ENCODE assay signal across 17 cellular contexts in the genomic region with DNA sequence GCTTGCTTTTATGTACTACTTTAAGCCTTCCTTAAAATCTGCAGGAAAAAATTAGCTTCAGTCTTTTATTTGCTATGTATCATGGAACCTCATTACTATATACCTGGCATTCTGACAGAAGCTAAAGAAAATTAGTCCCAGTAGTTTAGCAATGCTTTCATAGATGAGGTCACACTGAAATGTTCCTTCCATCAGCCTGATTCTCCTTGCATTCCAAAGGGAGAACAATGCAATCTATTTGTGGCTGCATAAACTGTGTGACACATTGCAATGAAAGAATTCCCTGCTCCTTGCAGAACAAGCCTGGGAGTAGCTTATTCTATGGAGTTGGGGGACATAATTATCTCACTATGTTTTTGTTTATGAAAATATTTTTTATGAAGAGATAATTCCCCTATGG.
DNase-seq lines count a peak whose midpoint lies in the region; TF ChIP-seq lines count a peak whose summit lies in the region.
"Had no signal": no experiment of that assay in that cellular context is flagged by ENCODE, and none has a peak within 500 bp of the region (broad histone marks: within the 10 kb centered on the region; RNA-seq: fewer than 3 reads in every experiment).

No MANE protein-coding gene starts in this region.

- no peak overlapping the region for H3K4ac ChIP-seq in mesenchymal stem cell (ENCODE audit: low read depth in 1 of 2, low read length in 2 of 2)

- intact Hi-C loops in activated CD4-positive, alpha-beta T cell treated with anti-CD3 and anti-CD28 coated beads, Interleukin-2, amount 10 ng/mL, durations not matched to agents 24 days and 14 days (cut with micrococcal nuclease): no loop called here

- H3K14ac ChIP-seq in mesenchymal stem cell (ENCODE audit: low read length in 2 of 2): no peak overlapping the region

- H3K4me1 Mint-ChIP-seq in activated CD4-positive, alpha-beta T cell treated with anti-CD3 and anti-CD28 coated beads, Interleukin-2, amount 10 ng/mL, durations not matched to agents 24 days and 14 days: no peaks in the 10 kb centered on the region
- H3K4me1 Mint-ChIP-seq: activated T-helper 17 cell treated with anti-CD3 and anti-CD28 coated beads, Interleukin-2, amount 50 U/mL, for 72 hours; IgD-negative memory B cell; stimulated activated naive CD8-positive, alpha-beta T cell treated with anti-CD3 and anti-CD28 coated beads, Interleukin-15, amount 100 ng/mL, for 72 hours had no signal

- H3K27me3 ChIP-seq in SJCRH30: no peaks in the 10 kb centered on the region
- H3K27me3 ChIP-seq in mesenchymal stem cell (ENCODE audit: control insufficient read depth in 1 of 2, insufficient read depth in 1 of 2, low read length in 2 of 2): no peaks in the 10 kb centered on the region

- H3K79me1 ChIP-seq in mesenchymal stem cell (replicated peaks; ENCODE audit: low read length, poor library complexity, severe bottlenecking): no peaks in the 10 kb centered on the region

- H3K18ac ChIP-seq in mesenchymal stem cell (ENCODE audit: low read depth in 1 of 2, low read length in 2 of 2): no peak overlapping the region

- H2BK12ac ChIP-seq in mesenchymal stem cell (ENCODE audit: low read length in 2 of 2): no peak overlapping the region

- no peak overlapping the region for H3K23ac ChIP-seq in mesenchymal stem cell (ENCODE audit: low read length in 2 of 2)

- H2AK5ac ChIP-seq in mesenchymal stem cell (ENCODE audit: low read length, severe bottlenecking): no peak overlapping the region

- no peaks in the 10 kb centered on the region for H3K27me3 Mint-ChIP-seq in activated CD4-positive, alpha-beta T cell treated with anti-CD3 and anti-CD28 coated beads, Interleukin-2, amount 10 ng/mL, durations not matched to agents 24 days and 14 days
- H3K27me3 Mint-ChIP-seq: activated T-helper 17 cell treated with anti-CD3 and anti-CD28 coated beads, Interleukin-2, amount 50 U/mL, for 72 hours; IgD-negative memory B cell; stimulated activated naive CD8-positive, alpha-beta T cell treated with anti-CD3 and anti-CD28 coated beads, Interleukin-15, amount 100 ng/mL, for 72 hours had no signal

- H3K36me3 Mint-ChIP-seq in activated CD4-positive, alpha-beta T cell treated with anti-CD3 and anti-CD28 coated beads, Interleukin-2, amount 10 ng/mL, durations not matched to agents 24 days and 14 days (ENCODE audit: low read depth): no peaks in the 10 kb centered on the region
- H3K36me3 Mint-ChIP-seq: IgD-negative memory B cell had no signal

- H3K9me3 Mint-ChIP-seq in activated CD4-positive, alpha-beta T cell treated with anti-CD3 and anti-CD28 coated beads, Interleukin-2, amount 10 ng/mL, durations not matched to agents 24 days and 14 days: no peaks in the 10 kb centered on the region
- H3K9me3 Mint-ChIP-seq: stimulated activated naive CD8-positive, alpha-beta T cell treated with anti-CD3 and anti-CD28 coated beads, Interleukin-15, amount 100 ng/mL, for 72 hours had no signal

- H3K27ac ChIP-seq in SJCRH30: peak overlapping the region; percentile 94
- H3K27ac ChIP-seq in mesenchymal stem cell (ENCODE audit: low read length, poor library complexity, severe bottlenecking): no peak overlapping the region

- H2BK5ac ChIP-seq in mesenchymal stem cell (ENCODE audit: low read depth, low read length, poor library complexity, severe bottlenecking): no peak overlapping the region

- H4K91ac ChIP-seq in mesenchymal stem cell (ENCODE audit: low read length): no peak overlapping the region

- no peak overlapping the region for H2AFZ ChIP-seq in mesenchymal stem cell (ENCODE audit: low read depth, low read length)

- TF ChIP-seq CTCF in AG10803 (conservative IDR thresholded peaks at IDR 0.05; ENCODE audit: low read length): no peak
- TF ChIP-seq CTCF in fibroblast of pulmonary artery (IDR thresholded peaks at IDR 0.05; ENCODE audit: low read length, missing control alignments): no peak

- H3K4me1 ChIP-seq in SJCRH30 (peaks cover 28% of the 10 kb centered on the region), mesenchymal stem cell (ENCODE audit: control insufficient read depth, insufficient read depth, low read depth, low read length) (no peaks in the 10 kb centered on the region)

- H4K8ac ChIP-seq in mesenchymal stem cell (ENCODE audit: low read length): no peak overlapping the region

- no peak overlapping the region for H2BK15ac ChIP-seq in mesenchymal stem cell (ENCODE audit: low read depth, poor library complexity, severe bottlenecking)

- H3K9ac ChIP-seq in mesenchymal stem cell (ENCODE audit: low read length): no peak overlapping the region

- H3K4me2 ChIP-seq in mesenchymal stem cell (ENCODE audit: low read length, poor library complexity, severe bottlenecking): no peak overlapping the region

- H2BK120ac ChIP-seq in mesenchymal stem cell (ENCODE audit: low read depth, low read length): no peak overlapping the region

- no peak overlapping the region for H3K4me3 Mint-ChIP-seq in activated CD4-positive, alpha-beta T cell treated with anti-CD3 and anti-CD28 coated beads, Interleukin-2, amount 10 ng/mL, durations not matched to agents 24 days and 14 days
- H3K4me3 Mint-ChIP-seq: activated CD8-positive, alpha-beta T cell treated with anti-CD3 and anti-CD28 coated beads, Interleukin-2, amount 10 ng/mL, durations not matched to agents 7 days and 5 days; activated T-helper 17 cell treated with anti-CD3 and anti-CD28 coated beads, Interleukin-2, amount 50 U/mL, for 72 hours; IgD-negative memory B cell; neural crest cell; stimulated activated naive CD8-positive, alpha-beta T cell treated with anti-CD3 and anti-CD28 coated beads, Interleukin-15, amount 100 ng/mL, for 72 hours had no signal

- DNase-seq in AG10803 (ENCODE audit: low read depth) (peak; percentile 26), SJCRH30 (peak; percentile 54 to 81), fibroblast of pulmonary artery (ENCODE audit: low read depth) (peak; percentile 95), mesenchymal stem cell (peak; percentile 15), iPS-NIHi11 (ENCODE audit: low spot score) (no peak), T-helper 9 cell (no peak), AG08396 (ENCODE audit: low spot score) (no peak)
- no peak for DNase-seq in activated CD4-positive, alpha-beta T cell treated with anti-CD3 and anti-CD28 coated beads, Interleukin-2, amount 10 ng/mL, durations not matched to agents 24 days and 14 days
- DNase-seq: activated CD8-positive, alpha-beta T cell treated with anti-CD3 and anti-CD28 coated beads, Interleukin-2, amount 10 ng/mL, durations not matched to agents 7 days and 5 days; aorta; effector CD4-positive, alpha-beta T cell; GF-D8; NCI-H1048; stimulated activated naive CD8-positive, alpha-beta T cell treated with anti-CD3 and anti-CD28 coated beads, Interleukin-15, amount 100 ng/mL, for 72 hours had no signal

- H3K9me3 ChIP-seq in SJCRH30 (replicated peaks): no peaks in the 10 kb centered on the region
- H3K9me3 ChIP-seq in mesenchymal stem cell (ENCODE audit: control insufficient read depth, low read length): peaks cover 13% of the 10 kb centered on the region

- H3K27ac Mint-ChIP-seq in activated CD4-positive, alpha-beta T cell treated with anti-CD3 and anti-CD28 coated beads, Interleukin-2, amount 10 ng/mL, durations not matched to agents 24 days and 14 days: no peak overlapping the region
- H3K27ac Mint-ChIP-seq: activated CD8-positive, alpha-beta T cell treated with anti-CD3 and anti-CD28 coated beads, Interleukin-2, amount 10 ng/mL, durations not matched to agents 7 days and 5 days; activated T-helper 17 cell treated with anti-CD3 and anti-CD28 coated beads, Interleukin-2, amount 50 U/mL, for 72 hours; IgD-negative memory B cell; stimulated activated naive CD8-positive, alpha-beta T cell treated with anti-CD3 and anti-CD28 coated beads, Interleukin-15, amount 100 ng/mL, for 72 hours had no signal

- H3K4me3 ChIP-seq in AG10803 (ENCODE audit: low read length) (no peak overlapping the region), SJCRH30 (no peak overlapping the region), fibroblast of pulmonary artery (replicated peaks; ENCODE audit: low read depth, low read length) (no peak overlapping the region), mesenchymal stem cell (ENCODE audit: insufficient read depth in 1 of 2, low read depth in 1 of 2, low read length in 2 of 2) (no peak overlapping the region)

- H3K36me3 ChIP-seq in SJCRH30: no peaks in the 10 kb centered on the region
- no peaks in the 10 kb centered on the region for H3K36me3 ChIP-seq in mesenchymal stem cell (ENCODE audit: control insufficient read depth in 1 of 2, insufficient read depth in 2 of 2, low read depth in 1 of 2, low read length in 2 of 2)

Comparison
In these comparisons a context has a peak if more than half of its experiments do, and no peak if none do; other contexts are left out.
1. DNase-seq: peak in AG10803 (single experiment), SJCRH30 (2 of 2), fibroblast of pulmonary artery (single experiment) and mesenchymal stem cell (single experiment); none in iPS-NIHi11 (single experiment), T-helper 9 cell (single experiment), AG08396 (single experiment) and activated CD4-positive, alpha-beta T cell treated with anti-CD3 and anti-CD28 coated beads, Interleukin-2, amount 10 ng/mL, durations not matched to agents 24 days and 14 days (single experiment).